ENCODE assay signal across 1 cellular context in the genomic region with DNA sequence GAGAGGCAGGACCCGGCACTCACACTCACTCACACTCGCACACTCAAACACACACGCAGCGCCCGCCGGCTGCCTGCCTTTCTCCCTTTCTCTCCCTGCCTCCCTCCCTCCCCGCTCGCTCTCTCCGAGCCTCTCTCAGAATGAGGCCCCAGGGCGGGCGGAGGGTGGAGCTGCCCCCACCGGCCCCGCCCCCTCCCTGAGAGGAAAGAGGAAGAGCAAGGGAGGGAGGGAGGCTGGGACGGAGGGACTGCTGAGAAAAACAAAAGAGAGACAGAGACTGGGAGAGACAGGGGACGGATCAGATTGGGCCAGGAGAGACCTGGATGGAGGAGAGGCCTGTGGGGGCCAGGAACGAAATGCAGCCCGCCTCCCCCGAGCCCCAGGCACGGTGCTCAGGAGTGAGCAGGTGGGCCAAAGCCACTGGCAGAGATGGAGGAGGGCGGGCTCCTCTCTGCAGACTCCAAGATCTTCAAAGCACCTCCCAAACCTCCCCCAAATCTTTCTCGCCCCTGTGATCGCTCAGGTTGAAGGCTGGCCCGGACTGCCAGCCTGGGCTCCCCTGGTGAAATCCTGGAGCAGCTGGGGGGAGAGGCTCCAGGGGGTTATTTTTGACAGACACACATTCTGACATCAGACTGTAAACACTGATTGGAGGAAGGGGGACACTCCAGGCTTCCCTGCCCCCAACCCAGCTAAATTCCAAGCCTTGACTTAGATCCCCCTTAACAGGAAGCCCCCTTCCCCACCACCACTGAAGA.
A peak's percentile ranks its signal among the peaks of the same experiment; 100 is the strongest.
TF ChIP-seq lines count a peak whose summit lies in the region.

No MANE protein-coding gene starts in this region.

TF ChIP-seq in HCT116, 20 proteins besides CTCF, POLR2A, EP300 and RAD21 (continued from another document):
- peak; percentile 98 for TF ChIP-seq POLR2AphosphoS5 (IDR thresholded peaks at IDR 0.05; ENCODE audit: low read depth, low read length)
- TF ChIP-seq, protein P1, sequence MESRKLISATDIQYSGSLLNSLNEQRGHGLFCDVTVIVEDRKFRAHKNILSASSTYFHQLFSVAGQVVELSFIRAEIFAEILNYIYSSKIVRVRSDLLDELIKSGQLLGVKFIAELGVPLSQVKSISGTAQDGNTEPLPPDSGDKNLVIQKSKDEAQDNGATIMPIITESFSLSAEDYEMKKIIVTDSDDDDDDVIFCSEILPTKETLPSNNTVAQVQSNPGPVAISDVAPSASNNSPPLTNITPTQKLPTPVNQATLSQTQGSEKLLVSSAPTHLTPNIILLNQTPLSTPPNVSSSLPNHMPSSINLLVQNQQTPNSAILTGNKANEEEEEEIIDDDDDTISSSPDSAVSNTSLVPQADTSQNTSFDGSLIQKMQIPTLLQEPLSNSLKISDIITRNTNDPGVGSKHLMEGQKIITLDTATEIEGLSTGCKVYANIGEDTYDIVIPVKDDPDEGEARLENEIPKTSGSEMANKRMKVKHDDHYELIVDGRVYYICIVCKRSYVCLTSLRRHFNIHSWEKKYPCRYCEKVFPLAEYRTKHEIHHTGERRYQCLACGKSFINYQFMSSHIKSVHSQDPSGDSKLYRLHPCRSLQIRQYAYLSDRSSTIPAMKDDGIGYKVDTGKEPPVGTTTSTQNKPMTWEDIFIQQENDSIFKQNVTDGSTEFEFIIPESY (IDR thresholded peaks at IDR 0.05; ENCODE audit: extremely low read depth, insufficient replicate concordance, low read length), result peak; percentile 55
